ENCODE assay signal across 1 cellular context in genomic region chr1:44368471-44369151, GRCh38.
TF ChIP-seq lines count a peak whose summit lies in the region.

No MANE protein-coding gene starts in this region.

TF ChIP-seq in HepG2, 621 proteins besides CTCF, POLR2A, EP300 and RAD21:
- TF ChIP-seq ZFP36 (IDR thresholded peaks at IDR 0.05; ENCODE audit: borderline replicate concordance, low read depth, low read length, partially characterized antibody) (no peak), GPBP1L1 (CRISPR knock-in tag; IDR thresholded peaks at IDR 0.05) (no peak), ZNF83 (CRISPR knock-in tag; IDR thresholded peaks at IDR 0.05; ENCODE audit: borderline replicate concordance) (no peak), USF2 (IDR thresholded peaks at IDR 0.05; ENCODE audit: low read depth, low read length) (no peak), USF2 (CRISPR knock-in tag; IDR thresholded peaks at IDR 0.05; ENCODE audit: borderline replicate concordance) (no peak), IKZF5 (CRISPR knock-in tag; IDR thresholded peaks at IDR 0.05) (no peak), TEAD3 (CRISPR knock-in tag; optimal IDR thresholded peaks at IDR 0.05; ENCODE audit: borderline replicate concordance) (no peak), REXO4 (CRISPR knock-in tag; IDR thresholded peaks at IDR 0.05; ENCODE audit: borderline replicate concordance) (no peak), LRRFIP1 (CRISPR knock-in tag; conservative IDR thresholded peaks at IDR 0.05) (no peak), ZMAT3 (CRISPR knock-in tag; conservative IDR thresholded peaks at IDR 0.05) (no peak), GLMP (CRISPR knock-in tag; IDR thresholded peaks at IDR 0.05; ENCODE audit: borderline replicate concordance) (no peak), ZNF331 (CRISPR knock-in tag; IDR thresholded peaks at IDR 0.05) (no peak), ISL2 (CRISPR knock-in tag; IDR thresholded peaks at IDR 0.05) (no peak), ZNF841 (CRISPR knock-in tag; IDR thresholded peaks at IDR 0.05; ENCODE audit: borderline replicate concordance) (no peak), SMC3 (IDR thresholded peaks at IDR 0.05; ENCODE audit: low read length) (no peak), CEBPG (CRISPR knock-in tag; IDR thresholded peaks at IDR 0.05) (no peak), ZBTB20 (CRISPR knock-in tag; IDR thresholded peaks at IDR 0.05; ENCODE audit: borderline replicate concordance, low read depth) (no peak), BRCA1 (CRISPR knock-in tag; IDR thresholded peaks at IDR 0.05) (no peak), ZNF329 (CRISPR knock-in tag; IDR thresholded peaks at IDR 0.05; ENCODE audit: low read depth) (no peak), RAD51 (IDR thresholded peaks at IDR 0.05; ENCODE audit: borderline replicate concordance) (no peak)
TF ChIP-seq in HepG2: peak in this region for 0.
